In the genomic region with DNA sequence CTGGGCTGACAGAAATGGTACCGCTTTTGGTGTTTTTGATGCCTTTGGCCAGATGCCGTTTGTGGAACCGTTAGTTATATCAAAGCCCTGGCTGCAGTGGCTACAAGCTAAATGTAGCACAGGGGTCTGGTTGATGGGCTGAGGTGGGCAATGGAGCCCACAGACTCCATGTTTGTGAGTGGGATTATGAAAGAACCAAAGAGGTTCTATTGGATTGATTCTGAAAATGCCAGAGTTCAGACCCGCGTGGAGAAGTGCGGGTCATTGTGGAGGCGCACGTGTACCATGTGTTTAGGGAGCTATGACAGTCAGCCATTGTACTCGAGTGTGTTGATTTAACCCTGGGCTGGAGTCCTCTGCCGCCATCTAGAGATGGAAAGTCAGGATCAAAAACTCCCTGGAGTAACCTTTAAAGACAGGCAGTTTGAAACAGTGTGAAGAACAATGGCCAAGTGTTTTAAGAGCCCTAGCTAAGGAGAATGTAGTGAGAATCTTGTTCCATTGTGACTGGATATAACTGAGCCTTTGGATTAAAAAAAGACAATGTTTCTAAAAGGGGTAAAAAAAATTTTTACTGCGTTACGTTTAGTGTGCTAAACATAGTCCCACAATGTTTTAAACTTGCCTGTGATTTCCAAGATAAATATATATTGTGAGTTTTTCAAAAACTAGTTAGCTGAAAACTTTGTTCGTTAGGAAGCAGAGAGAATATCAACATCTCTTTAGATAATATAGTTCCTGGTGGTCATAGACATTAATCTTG, we compare ENCODE assay signal across 1 cellular context.
TF ChIP-seq lines count a peak whose summit lies in the region.

No MANE protein-coding gene starts in this region.

TF ChIP-seq in endothelial cell of umbilical vein, 7 proteins besides CTCF, POLR2A, EP300 and RAD21:
- TF ChIP-seq POLR2AphosphoS5 (IDR thresholded peaks at IDR 0.05; ENCODE audit: insufficient read depth, low read depth, low read length): no peak
- TF ChIP-seq EZH2 (IDR thresholded peaks at IDR 0.05; ENCODE audit: borderline replicate concordance, low read depth, low read length, severe bottlenecking): no peak
- peak; percentile 52 for TF ChIP-seq MYC (IDR thresholded peaks at IDR 0.05; ENCODE audit: low read depth, low read length)
- no peak for TF ChIP-seq GATA2 (IDR thresholded peaks at IDR 0.05; ENCODE audit: insufficient read depth, insufficient read length, low read depth, low read length)
- no peak for TF ChIP-seq FOS (IDR thresholded peaks at IDR 0.05; ENCODE audit: borderline replicate concordance, insufficient read depth, low read length)
- TF ChIP-seq JUN (IDR thresholded peaks at IDR 0.05; ENCODE audit: borderline replicate concordance, insufficient read depth, insufficient read length, low read depth): no peak
- TF ChIP-seq, protein P1, sequence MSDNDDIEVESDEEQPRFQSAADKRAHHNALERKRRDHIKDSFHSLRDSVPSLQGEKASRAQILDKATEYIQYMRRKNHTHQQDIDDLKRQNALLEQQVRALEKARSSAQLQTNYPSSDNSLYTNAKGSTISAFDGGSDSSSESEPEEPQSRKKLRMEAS (IDR thresholded peaks at IDR 0.05; ENCODE audit: insufficient read depth, insufficient read length): peak; percentile 88
